ENCODE assay signal across 19 cellular contexts in genomic region chr10:90088008-90088322, GRCh38.
"Had no signal": no experiment of that assay in that cellular context is flagged by ENCODE, and none has a peak within 500 bp of the region (broad histone marks: within the 10 kb centered on the region; RNA-seq: fewer than 3 reads in every experiment).

No MANE protein-coding gene starts in this region.

- H3K36me3 Mint-ChIP-seq: naive B cell; stimulated activated memory B cell treated with anti-CD40 and anti-IgM and Interleukin-4, amounts not matched to agents 10 μg/mL and 1 μg/mL and 100 μg/mL, for 72 hours had no signal

- ATAC-seq: left colon, left ventricle myocardium superior, right lobe of liver had no signal

- H3K4me2 ChIP-seq: hepatocyte had no signal

- H2AFZ ChIP-seq: hepatocyte, parathyroid adenoma had no signal

- H3K4me3 Mint-ChIP-seq: endodermal cell; naive B cell; nephron; stimulated activated memory B cell treated with anti-CD40 and anti-IgM and Interleukin-4, amounts not matched to agents 10 μg/mL and 1 μg/mL and 100 μg/mL, for 72 hours had no signal

- H3K4me3 ChIP-seq: coronary artery, hepatocyte, lung, prostate gland, right lobe of liver, spleen had no signal

- H3K27ac ChIP-seq: coronary artery, hepatocyte, parathyroid adenoma, prostate gland, right lobe of liver, spleen had no signal

- H3K4me1 ChIP-seq: parathyroid adenoma, prostate gland, right lobe of liver, spleen had no signal

- H3K27me3 Mint-ChIP-seq: naive B cell; stimulated activated memory B cell treated with anti-CD40 and anti-IgM and Interleukin-4, amounts not matched to agents 10 μg/mL and 1 μg/mL and 100 μg/mL, for 72 hours had no signal

- H3K9me3 Mint-ChIP-seq: naive B cell; nephron; stimulated activated memory B cell treated with anti-CD40 and anti-IgM and Interleukin-4, amounts not matched to agents 10 μg/mL and 1 μg/mL and 100 μg/mL, for 72 hours had no signal

- H3K36me3 ChIP-seq: prostate gland, right lobe of liver, spleen had no signal

- H3K27ac Mint-ChIP-seq: endodermal cell, naive B cell, nephron had no signal

- H3K4me1 Mint-ChIP-seq: nephron had no signal

- H3K9me3 ChIP-seq: prostate gland, right lobe of liver, spleen had no signal

- H3K27me3 ChIP-seq: foreskin keratinocyte, hepatocyte, right lobe of liver, spleen had no signal

- FAIRE-seq: endothelial cell of umbilical vein had no signal

- H3K79me2 ChIP-seq: hepatocyte, parathyroid adenoma had no signal

- H3K9ac ChIP-seq: parathyroid adenoma had no signal

- DNase-seq: effector CD4-positive, alpha-beta T cell; endodermal cell; erythroblast; head of caudate nucleus; left colon; left ventricle myocardium superior; right lobe of liver; spleen; trophoblast cell had no signal
